ENCODE assay signal across 8 cellular contexts in the genomic region with DNA sequence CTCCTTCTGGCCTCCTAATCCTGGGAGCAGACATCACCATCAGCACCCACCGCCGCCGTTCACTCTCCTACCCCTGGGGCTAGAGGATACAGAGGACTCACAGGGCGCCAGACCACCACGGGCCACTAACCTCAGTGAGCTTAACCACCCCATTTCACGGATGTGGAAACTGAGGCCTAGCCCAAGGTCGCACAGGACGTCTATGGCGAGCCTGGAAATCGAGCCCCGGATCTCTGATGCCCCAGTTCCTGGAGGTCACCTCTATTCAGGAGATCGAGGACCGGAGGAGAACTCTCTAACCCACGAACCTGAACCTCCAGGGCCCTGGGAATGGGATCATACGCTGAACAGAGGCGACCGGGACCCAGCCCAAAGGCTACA. TPM values are rescaled to one million over a fixed set of nuclear protein-coding genes. Genes with fewer than 3 reads are reported as not detected.
DNase-seq lines count a peak whose midpoint lies in the region; ATAC-seq, FAIRE-seq and TF ChIP-seq lines count a peak whose summit lies in the region.

No MANE protein-coding gene starts in this region.

- H3K4me2 ChIP-seq in OCI-LY1 (ENCODE audit: low read length) = peak overlapping the region; percentile 88
- H3K4me2 ChIP-seq in neural cell (ENCODE audit: low read length) = peak overlapping the region; percentile 57

- H3K27me3 ChIP-seq in OCI-LY1 (ENCODE audit: insufficient read depth, low read length) = no peaks in the 10 kb centered on the region
- H3K27me3 ChIP-seq in endocrine pancreas (ENCODE audit: control insufficient read depth, insufficient read depth, low read length) = no peaks in the 10 kb centered on the region
- H3K27me3 ChIP-seq in neural cell (ENCODE audit: insufficient read depth, low read depth, low read length) = no peaks in the 10 kb centered on the region

- ATAC-seq in GM18502 (IDR thresholded peaks at IDR 0.05; ENCODE audit: poor library complexity, unreplicated experiment) (peak; percentile 0), GM18868 (IDR thresholded peaks at IDR 0.05; ENCODE audit: unreplicated experiment) (no peak)

- H3K79me2 ChIP-seq in OCI-LY1 (ENCODE audit: insufficient read depth, low read length) (peaks cover 16% of the 10 kb centered on the region), neural cell (replicated peaks; ENCODE audit: insufficient read depth, low read length) (peaks cover 8% of the 10 kb centered on the region)

- no peaks in the 10 kb centered on the region for H3F3A ChIP-seq in OCI-LY1 (ENCODE audit: insufficient read depth, low read length)
- H3F3A ChIP-seq in neural cell (ENCODE audit: insufficient read depth, low read length, poor library complexity, severe bottlenecking) = no peaks in the 10 kb centered on the region

- no peaks in the 10 kb centered on the region for H3K9me2 ChIP-seq in OCI-LY1 (ENCODE audit: low read depth, low read length)
- H3K9me2 ChIP-seq in neural cell (ENCODE audit: insufficient read depth, low read length) = no peaks in the 10 kb centered on the region

- DNase-seq in KBM-7 (no peak), H54 (ENCODE audit: insufficient read length, low spot score) (no peak), NK-92 (lab: John Stamatoyannopoulos, UW; ENCODE audit: unreplicated experiment) (no peak)

- no peak for TF ChIP-seq POLR2A in H54 (IDR thresholded peaks at IDR 0.05; ENCODE audit: low read depth, low read length)

- H3K4me3 ChIP-seq in OCI-LY1 (ENCODE audit: low read depth, low read length, poor library complexity, severe bottlenecking) (peak overlapping the region; percentile 92), endocrine pancreas (ENCODE audit: control insufficient read depth, insufficient read depth, low read length) (peak overlapping the region; percentile 78), neural cell (ENCODE audit: low read length) (peak overlapping the region; percentile 86)

- no peak for TF ChIP-seq CTCF in OCI-LY1 (IDR thresholded peaks at IDR 0.05; ENCODE audit: low read length)
- no peak for TF ChIP-seq CTCF in neural cell (IDR thresholded peaks at IDR 0.05; ENCODE audit: poor library complexity, severe bottlenecking)

- H3K36me3 ChIP-seq in OCI-LY1 (ENCODE audit: insufficient read depth, low read length) (peaks cover 27% of the 10 kb centered on the region; the same call in 1 of the 2 replicates), endocrine pancreas (ENCODE audit: control insufficient read depth, insufficient read depth, low read length) (no peaks in the 10 kb centered on the region), neural cell (ENCODE audit: insufficient read depth, low read length) (no peaks in the 10 kb centered on the region)

- no peak for FAIRE-seq in H54 (lab: Jason Lieb, UNC)

- H3K9me3 ChIP-seq in OCI-LY1 (ENCODE audit: low read length) = no peaks in the 10 kb centered on the region
- no peaks in the 10 kb centered on the region for H3K9me3 ChIP-seq in endocrine pancreas (ENCODE audit: control insufficient read depth, low read length)
- no peaks in the 10 kb centered on the region for H3K9me3 ChIP-seq in neural cell (ENCODE audit: low read length)

- peaks cover 22% of the 10 kb centered on the region for H3K4me1 ChIP-seq in OCI-LY1 (ENCODE audit: insufficient read depth, low read length, severe bottlenecking)
- no peaks in the 10 kb centered on the region for H3K4me1 ChIP-seq in endocrine pancreas (ENCODE audit: control insufficient read depth, insufficient read depth, low read length)

- H3K27ac ChIP-seq in OCI-LY1 (ENCODE audit: low read depth, low read length, poor library complexity, severe bottlenecking) (peak overlapping the region; percentile 59), neural cell (ENCODE audit: low read length) (no peak overlapping the region)

- H2AFZ ChIP-seq in OCI-LY1 (ENCODE audit: low read length) (no peak overlapping the region), neural cell (ENCODE audit: low read depth, low read length) (peak overlapping the region; percentile 67)

- peak overlapping the region; percentile 97 for H3K9ac ChIP-seq in OCI-LY1 (ENCODE audit: low read length)
- peak overlapping the region; percentile 74 for H3K9ac ChIP-seq in endocrine pancreas (ENCODE audit: control insufficient read depth, insufficient read depth, low read length)
- peak overlapping the region; percentile 68 for H3K9ac ChIP-seq in neural cell (ENCODE audit: low read length)

- TF ChIP-seq RAD21 in neural cell (conservative IDR thresholded peaks at IDR 0.05) = no peak

- in situ Hi-C loops in KBM-7 (cut with MboI; ENCODE audit: low pct_unique_long_range_greater_than_20kb, low sequenced_read_pairs) = no loop called here

- H4K20me1 ChIP-seq in OCI-LY1 (ENCODE audit: insufficient read depth, low read length) (no peaks in the 10 kb centered on the region), neural cell (ENCODE audit: insufficient read depth) (no peaks in the 10 kb centered on the region)

- TF ChIP-seq EP300 in neural cell (conservative IDR thresholded peaks at IDR 0.05; ENCODE audit: poor library complexity, severe bottlenecking) = no peak

TF ChIP-seq in neural cell, 6 proteins besides CTCF, POLR2A, EP300 and RAD21:
- TF ChIP-seq REST (IDR thresholded peaks at IDR 0.05; ENCODE audit: borderline replicate concordance) (no peak), POLR2AphosphoS5 (IDR thresholded peaks at IDR 0.05) (no peak), SMC3 (conservative IDR thresholded peaks at IDR 0.05; ENCODE audit: poor library complexity) (no peak), TAF1 (IDR thresholded peaks at IDR 0.05; ENCODE audit: low read depth) (no peak), MXI1 (conservative IDR thresholded peaks at IDR 0.05; ENCODE audit: poor library complexity, severe bottlenecking) (no peak), EZH2 (IDR thresholded peaks at IDR 0.05; ENCODE audit: borderline replicate concordance, insufficient read depth, low read length, poor library complexity, severe bottlenecking) (no peak)

RNA-seq across cellular contexts. Expression of gene TIMM10, which starts 0.3 kb away (rescaled TPM):
- 63.6 and 69.5 TPM in 2 replicates for polyA plus RNA-seq in neural cell
- 20.7 and 21.2 TPM in 2 replicates for polyA minus RNA-seq in neural cell

RNA-seq across cellular contexts. Expression of gene SMTNL1, which starts 7.2 kb away (rescaled TPM):
- polyA plus RNA-seq in neural cell = not detected in 2 replicates
- not detected in 2 replicates for polyA minus RNA-seq in neural cell

RNA-seq across cellular contexts. Expression of gene SLC43A1, which starts 14.7 kb away (rescaled TPM):
- 2.5 and 3.3 TPM in 2 replicates for polyA plus RNA-seq in neural cell
- 1.7 and 2.4 TPM in 2 replicates for polyA minus RNA-seq in neural cell

RNA-seq across cellular contexts. Expression of gene UBE2L6, which starts 37.3 kb away (rescaled TPM):
- polyA plus RNA-seq in neural cell = 88.0 and 101 TPM in 2 replicates
- 63.1 and 66.7 TPM in 2 replicates for polyA minus RNA-seq in neural cell
